1 cellular context compared by ENCODE assay signal in the genomic region with DNA sequence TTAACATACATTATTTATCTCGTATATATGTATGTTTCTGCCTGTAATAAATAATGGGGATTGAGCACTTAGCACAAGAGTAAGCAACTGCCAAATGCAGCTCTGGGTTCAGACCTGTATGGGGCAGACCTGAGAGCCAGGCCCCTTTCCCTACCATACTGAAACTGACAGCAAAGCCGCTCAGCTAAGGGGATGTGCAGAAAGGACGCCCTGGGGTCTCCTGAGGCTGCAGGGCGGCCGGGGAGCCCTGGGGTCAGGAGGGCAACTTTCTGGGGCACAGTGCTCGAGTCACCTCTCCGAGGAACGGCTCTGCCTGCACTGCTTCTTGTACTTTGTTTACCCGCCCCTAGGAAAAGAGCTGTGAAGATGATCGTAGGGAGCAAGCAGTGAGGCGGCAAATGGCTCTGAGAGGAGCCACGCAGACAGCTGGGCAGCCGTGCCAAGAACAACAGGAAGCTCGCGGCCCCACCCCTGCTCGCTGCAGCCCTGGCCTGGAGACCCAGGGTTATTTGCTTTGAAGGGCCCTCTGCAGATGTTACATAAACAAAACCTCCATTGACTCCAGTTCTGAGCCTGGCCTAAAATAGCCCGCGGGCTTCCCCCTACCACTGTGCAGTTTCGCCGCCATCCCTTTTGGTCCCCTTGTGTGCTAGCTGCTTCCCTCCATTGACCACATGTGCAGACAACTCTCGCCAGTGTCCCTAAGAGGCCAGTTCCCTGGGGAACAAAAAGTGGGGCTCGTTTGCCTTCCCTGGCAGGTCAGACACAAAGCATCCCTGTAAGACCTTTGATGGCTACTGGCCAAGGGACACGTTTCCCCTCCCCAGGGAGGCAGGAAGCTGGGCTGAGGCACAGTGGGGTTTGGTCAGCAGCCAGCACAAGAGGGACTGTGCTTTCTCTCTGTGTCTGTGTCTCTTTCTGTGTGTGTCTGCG.
TF ChIP-seq lines count a peak whose summit lies in the region.

No MANE protein-coding gene starts in this region.

TF ChIP-seq in HepG2, 621 proteins besides CTCF, POLR2A, EP300 and RAD21 (continued from another document and continues in another):
- TF ChIP-seq, protein P1, sequence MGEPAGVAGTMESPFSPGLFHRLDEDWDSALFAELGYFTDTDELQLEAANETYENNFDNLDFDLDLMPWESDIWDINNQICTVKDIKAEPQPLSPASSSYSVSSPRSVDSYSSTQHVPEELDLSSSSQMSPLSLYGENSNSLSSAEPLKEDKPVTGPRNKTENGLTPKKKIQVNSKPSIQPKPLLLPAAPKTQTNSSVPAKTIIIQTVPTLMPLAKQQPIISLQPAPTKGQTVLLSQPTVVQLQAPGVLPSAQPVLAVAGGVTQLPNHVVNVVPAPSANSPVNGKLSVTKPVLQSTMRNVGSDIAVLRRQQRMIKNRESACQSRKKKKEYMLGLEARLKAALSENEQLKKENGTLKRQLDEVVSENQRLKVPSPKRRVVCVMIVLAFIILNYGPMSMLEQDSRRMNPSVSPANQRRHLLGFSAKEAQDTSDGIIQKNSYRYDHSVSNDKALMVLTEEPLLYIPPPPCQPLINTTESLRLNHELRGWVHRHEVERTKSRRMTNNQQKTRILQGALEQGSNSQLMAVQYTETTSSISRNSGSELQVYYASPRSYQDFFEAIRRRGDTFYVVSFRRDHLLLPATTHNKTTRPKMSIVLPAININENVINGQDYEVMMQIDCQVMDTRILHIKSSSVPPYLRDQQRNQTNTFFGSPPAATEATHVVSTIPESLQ (CRISPR knock-in tag; conservative IDR thresholded peaks at IDR 0.05) = no peak
- TF ChIP-seq ZMYM3 (CRISPR knock-in tag; IDR thresholded peaks at IDR 0.05) (no peak), HNRNPK (IDR thresholded peaks at IDR 0.05; ENCODE audit: low read depth, low read length, poor library complexity, severe bottlenecking) (no peak), ZNF451 (CRISPR knock-in tag; IDR thresholded peaks at IDR 0.05) (no peak), ZNF766 (CRISPR knock-in tag; IDR thresholded peaks at IDR 0.05; ENCODE audit: borderline replicate concordance) (0 out of 2 replicates have a peak, but pooled peaks have one; percentile 29), IKZF4 (CRISPR knock-in tag; IDR thresholded peaks at IDR 0.05; ENCODE audit: borderline replicate concordance, low read depth, not compliant biosample characterization) (no peak), BRD4 (CRISPR knock-in tag; IDR thresholded peaks at IDR 0.05) (no peak), ZFAT (CRISPR knock-in tag; conservative IDR thresholded peaks at IDR 0.05) (no peak), FOXO1 (CRISPR knock-in tag; IDR thresholded peaks at IDR 0.05) (no peak; the same call in 1 of the 2 replicates), SIN3A (IDR thresholded peaks at IDR 0.05; ENCODE audit: borderline replicate concordance, low read depth, low read length) (no peak), RARA (CRISPR knock-in tag; IDR thresholded peaks at IDR 0.05) (peak; percentile 54), TCF7 (IDR thresholded peaks at IDR 0.05; ENCODE audit: low read depth) (peak; percentile 31; the same call in 1 of the 2 replicates), ZNF383 (CRISPR knock-in tag; IDR thresholded peaks at IDR 0.05; ENCODE audit: borderline replicate concordance) (no peak), GTF3A (CRISPR knock-in tag; conservative IDR thresholded peaks at IDR 0.05) (no peak), KDM3A (CRISPR knock-in tag; IDR thresholded peaks at IDR 0.05; ENCODE audit: low read depth) (no peak), SMAD1 (CRISPR knock-in tag; IDR thresholded peaks at IDR 0.05; ENCODE audit: borderline replicate concordance, low read depth) (no peak), ZFP36L2 (CRISPR knock-in tag; IDR thresholded peaks at IDR 0.05) (no peak), ATM (IDR thresholded peaks at IDR 0.05; ENCODE audit: borderline replicate concordance) (no peak), PRMT3 (CRISPR knock-in tag; IDR thresholded peaks at IDR 0.05; ENCODE audit: borderline replicate concordance, low read depth) (no peak), ZZZ3 (CRISPR knock-in tag; IDR thresholded peaks at IDR 0.05; ENCODE audit: borderline replicate concordance) (no peak), ZNF747 (CRISPR knock-in tag; IDR thresholded peaks at IDR 0.05; ENCODE audit: borderline replicate concordance) (no peak), TARDBP (CRISPR knock-in tag; IDR thresholded peaks at IDR 0.05) (no peak), SRY (CRISPR knock-in tag; IDR thresholded peaks at IDR 0.05) (no peak), ZNF878 (CRISPR knock-in tag; IDR thresholded peaks at IDR 0.05) (no peak), SP2 (CRISPR knock-in tag; IDR thresholded peaks at IDR 0.05) (no peak), HOXA5 (CRISPR knock-in tag; IDR thresholded peaks at IDR 0.05) (no peak), NFYB (CRISPR knock-in tag; IDR thresholded peaks at IDR 0.05) (no peak), CBX1 (IDR thresholded peaks at IDR 0.05; ENCODE audit: low read depth) (no peak), CHD2 (IDR thresholded peaks at IDR 0.05; ENCODE audit: low read depth, low read length) (no peak), AHR (CRISPR knock-in tag; IDR thresholded peaks at IDR 0.05) (no peak), ZNF7 (CRISPR knock-in tag; IDR thresholded peaks at IDR 0.05) (no peak), ZNF180 (CRISPR knock-in tag; IDR thresholded peaks at IDR 0.05; ENCODE audit: borderline replicate concordance, low read depth) (no peak), ZNF317 (CRISPR knock-in tag; IDR thresholded peaks at IDR 0.05) (no peak), ZNF354B (CRISPR knock-in tag; IDR thresholded peaks at IDR 0.05) (no peak), HNF4A (CRISPR knock-in tag; IDR thresholded peaks at IDR 0.05) (0 out of 2 replicates have a peak, but pooled peaks have one; percentile 20), TOE1 (CRISPR knock-in tag; IDR thresholded peaks at IDR 0.05) (no peak), SOX13 (IDR thresholded peaks at IDR 0.05) (no peak), SOX13 (CRISPR knock-in tag; conservative IDR thresholded peaks at IDR 0.05 in 1 of 2, IDR thresholded peaks at IDR 0.05 in 1 of 2) (peak in 1 of 2 experiments; percentile 33; a peak in 1 of 4 replicates), TP53 (CRISPR knock-in tag; conservative IDR thresholded peaks at IDR 0.05) (no peak), ZNF816 (CRISPR knock-in tag; IDR thresholded peaks at IDR 0.05; ENCODE audit: borderline replicate concordance) (no peak), SRSF9 (IDR thresholded peaks at IDR 0.05; ENCODE audit: borderline replicate concordance, insufficient read depth, low read depth, low read length, poor library complexity, severe bottlenecking) (no peak), NFIB (CRISPR knock-in tag; IDR thresholded peaks at IDR 0.05; ENCODE audit: borderline replicate concordance) (no peak), NR2F1 (CRISPR knock-in tag; IDR thresholded peaks at IDR 0.05) (no peak), TRIM24 (CRISPR knock-in tag; IDR thresholded peaks at IDR 0.05) (no peak), SOX6 (IDR thresholded peaks at IDR 0.05) (no peak), SOX6 (CRISPR knock-in tag; IDR thresholded peaks at IDR 0.05) (peak; percentile 44)
- TF ChIP-seq, protein P2, sequence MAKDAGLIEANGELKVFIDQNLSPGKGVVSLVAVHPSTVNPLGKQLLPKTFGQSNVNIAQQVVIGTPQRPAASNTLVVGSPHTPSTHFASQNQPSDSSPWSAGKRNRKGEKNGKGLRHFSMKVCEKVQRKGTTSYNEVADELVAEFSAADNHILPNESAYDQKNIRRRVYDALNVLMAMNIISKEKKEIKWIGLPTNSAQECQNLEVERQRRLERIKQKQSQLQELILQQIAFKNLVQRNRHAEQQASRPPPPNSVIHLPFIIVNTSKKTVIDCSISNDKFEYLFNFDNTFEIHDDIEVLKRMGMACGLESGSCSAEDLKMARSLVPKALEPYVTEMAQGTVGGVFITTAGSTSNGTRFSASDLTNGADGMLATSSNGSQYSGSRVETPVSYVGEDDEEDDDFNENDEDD (CRISPR knock-in tag; IDR thresholded peaks at IDR 0.05; ENCODE audit: borderline replicate concordance) = no peak
- TF ChIP-seq, protein P3, sequence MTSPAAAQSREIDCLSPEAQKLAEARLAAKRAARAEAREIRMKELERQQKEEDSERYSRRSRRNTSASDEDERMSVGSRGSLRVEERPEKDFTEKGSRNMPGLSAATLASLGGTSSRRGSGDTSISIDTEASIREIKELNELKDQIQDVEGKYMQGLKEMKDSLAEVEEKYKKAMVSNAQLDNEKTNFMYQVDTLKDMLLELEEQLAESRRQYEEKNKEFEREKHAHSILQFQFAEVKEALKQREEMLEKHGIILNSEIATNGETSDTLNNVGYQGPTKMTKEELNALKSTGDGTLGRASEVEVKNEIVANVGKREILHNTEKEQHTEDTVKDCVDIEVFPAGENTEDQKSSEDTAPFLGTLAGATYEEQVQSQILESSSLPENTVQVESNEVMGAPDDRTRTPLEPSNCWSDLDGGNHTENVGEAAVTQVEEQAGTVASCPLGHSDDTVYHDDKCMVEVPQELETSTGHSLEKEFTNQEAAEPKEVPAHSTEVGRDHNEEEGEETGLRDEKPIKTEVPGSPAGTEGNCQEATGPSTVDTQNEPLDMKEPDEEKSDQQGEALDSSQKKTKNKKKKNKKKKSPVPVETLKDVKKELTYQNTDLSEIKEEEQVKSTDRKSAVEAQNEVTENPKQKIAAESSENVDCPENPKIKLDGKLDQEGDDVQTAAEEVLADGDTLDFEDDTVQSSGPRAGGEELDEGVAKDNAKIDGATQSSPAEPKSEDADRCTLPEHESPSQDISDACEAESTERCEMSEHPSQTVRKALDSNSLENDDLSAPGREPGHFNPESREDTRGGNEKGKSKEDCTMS (CRISPR knock-in tag; conservative IDR thresholded peaks at IDR 0.05) = no peak
- TF ChIP-seq, protein P4, sequence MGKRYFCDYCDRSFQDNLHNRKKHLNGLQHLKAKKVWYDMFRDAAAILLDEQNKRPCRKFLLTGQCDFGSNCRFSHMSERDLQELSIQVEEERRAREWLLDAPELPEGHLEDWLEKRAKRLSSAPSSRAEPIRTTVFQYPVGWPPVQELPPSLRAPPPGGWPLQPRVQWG (CRISPR knock-in tag; IDR thresholded peaks at IDR 0.05; ENCODE audit: borderline replicate concordance, low read depth) = no peak
- TF ChIP-seq, protein P5, sequence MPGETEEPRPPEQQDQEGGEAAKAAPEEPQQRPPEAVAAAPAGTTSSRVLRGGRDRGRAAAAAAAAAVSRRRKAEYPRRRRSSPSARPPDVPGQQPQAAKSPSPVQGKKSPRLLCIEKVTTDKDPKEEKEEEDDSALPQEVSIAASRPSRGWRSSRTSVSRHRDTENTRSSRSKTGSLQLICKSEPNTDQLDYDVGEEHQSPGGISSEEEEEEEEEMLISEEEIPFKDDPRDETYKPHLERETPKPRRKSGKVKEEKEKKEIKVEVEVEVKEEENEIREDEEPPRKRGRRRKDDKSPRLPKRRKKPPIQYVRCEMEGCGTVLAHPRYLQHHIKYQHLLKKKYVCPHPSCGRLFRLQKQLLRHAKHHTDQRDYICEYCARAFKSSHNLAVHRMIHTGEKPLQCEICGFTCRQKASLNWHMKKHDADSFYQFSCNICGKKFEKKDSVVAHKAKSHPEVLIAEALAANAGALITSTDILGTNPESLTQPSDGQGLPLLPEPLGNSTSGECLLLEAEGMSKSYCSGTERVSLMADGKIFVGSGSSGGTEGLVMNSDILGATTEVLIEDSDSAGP (CRISPR knock-in tag; IDR thresholded peaks at IDR 0.05; ENCODE audit: borderline replicate concordance) = peak; percentile 29; the same call in 1 of the 2 replicates
- TF ChIP-seq, protein P6, sequence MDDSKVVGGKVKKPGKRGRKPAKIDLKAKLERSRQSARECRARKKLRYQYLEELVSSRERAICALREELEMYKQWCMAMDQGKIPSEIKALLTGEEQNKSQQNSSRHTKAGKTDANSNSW (CRISPR knock-in tag; IDR thresholded peaks at IDR 0.05; ENCODE audit: borderline replicate concordance) = no peak
- TF ChIP-seq, protein P7, sequence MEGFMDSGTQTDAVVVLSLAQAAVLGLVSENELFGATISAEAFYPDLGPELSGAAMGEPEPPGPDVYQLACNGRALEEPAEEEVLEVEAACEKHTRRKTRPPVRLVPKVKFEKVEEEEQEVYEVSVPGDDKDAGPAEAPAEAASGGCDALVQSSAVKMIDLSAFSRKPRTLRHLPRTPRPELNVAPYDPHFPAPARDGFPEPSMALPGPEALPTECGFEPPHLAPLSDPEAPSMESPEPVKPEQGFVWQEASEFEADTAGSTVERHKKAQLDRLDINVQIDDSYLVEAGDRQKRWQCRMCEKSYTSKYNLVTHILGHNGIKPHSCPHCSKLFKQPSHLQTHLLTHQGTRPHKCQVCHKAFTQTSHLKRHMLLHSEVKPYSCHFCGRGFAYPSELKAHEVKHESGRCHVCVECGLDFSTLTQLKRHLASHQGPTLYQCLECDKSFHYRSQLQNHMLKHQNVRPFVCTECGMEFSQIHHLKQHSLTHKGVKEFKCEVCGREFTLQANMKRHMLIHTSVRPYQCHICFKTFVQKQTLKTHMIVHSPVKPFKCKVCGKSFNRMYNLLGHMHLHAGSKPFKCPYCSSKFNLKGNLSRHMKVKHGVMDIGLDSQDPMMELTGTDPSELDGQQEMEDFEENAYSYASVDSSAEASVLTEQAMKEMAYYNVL (CRISPR knock-in tag; IDR thresholded peaks at IDR 0.05; ENCODE audit: borderline replicate concordance) = no peak; the same call in 1 of the 2 replicates
- TF ChIP-seq, protein P8, sequence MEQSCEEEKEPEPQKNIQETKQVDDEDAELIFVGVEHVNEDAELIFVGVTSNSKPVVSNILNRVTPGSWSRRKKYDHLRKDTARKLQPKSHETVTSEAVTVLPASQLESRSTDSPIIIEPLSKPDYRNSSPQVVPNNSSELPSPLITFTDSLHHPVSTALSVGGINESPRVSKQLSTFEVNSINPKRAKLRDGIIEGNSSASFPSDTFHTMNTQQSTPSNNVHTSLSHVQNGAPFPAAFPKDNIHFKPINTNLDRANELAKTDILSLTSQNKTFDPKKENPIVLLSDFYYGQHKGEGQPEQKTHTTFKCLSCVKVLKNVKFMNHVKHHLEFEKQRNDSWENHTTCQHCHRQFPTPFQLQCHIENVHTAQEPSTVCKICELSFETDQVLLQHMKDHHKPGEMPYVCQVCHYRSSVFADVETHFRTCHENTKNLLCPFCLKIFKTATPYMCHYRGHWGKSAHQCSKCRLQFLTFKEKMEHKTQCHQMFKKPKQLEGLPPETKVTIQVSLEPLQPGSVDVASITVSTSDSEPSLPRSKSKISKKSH (CRISPR knock-in tag; IDR thresholded peaks at IDR 0.05; ENCODE audit: borderline replicate concordance) = no peak
- TF ChIP-seq, protein P9, sequence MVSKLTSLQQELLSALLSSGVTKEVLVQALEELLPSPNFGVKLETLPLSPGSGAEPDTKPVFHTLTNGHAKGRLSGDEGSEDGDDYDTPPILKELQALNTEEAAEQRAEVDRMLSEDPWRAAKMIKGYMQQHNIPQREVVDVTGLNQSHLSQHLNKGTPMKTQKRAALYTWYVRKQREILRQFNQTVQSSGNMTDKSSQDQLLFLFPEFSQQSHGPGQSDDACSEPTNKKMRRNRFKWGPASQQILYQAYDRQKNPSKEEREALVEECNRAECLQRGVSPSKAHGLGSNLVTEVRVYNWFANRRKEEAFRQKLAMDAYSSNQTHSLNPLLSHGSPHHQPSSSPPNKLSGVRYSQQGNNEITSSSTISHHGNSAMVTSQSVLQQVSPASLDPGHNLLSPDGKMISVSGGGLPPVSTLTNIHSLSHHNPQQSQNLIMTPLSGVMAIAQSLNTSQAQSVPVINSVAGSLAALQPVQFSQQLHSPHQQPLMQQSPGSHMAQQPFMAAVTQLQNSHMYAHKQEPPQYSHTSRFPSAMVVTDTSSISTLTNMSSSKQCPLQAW (CRISPR knock-in tag; IDR thresholded peaks at IDR 0.05) = no peak
